In genomic region chr9:135245482-135246247, GRCh38 we compare ENCODE assay signal across 18 cellular contexts.
DNase-seq lines count a peak whose midpoint lies in the region; ATAC-seq, FAIRE-seq and TF ChIP-seq lines count a peak whose summit lies in the region.
"Had no signal": no experiment of that assay in that cellular context is flagged by ENCODE, and none has a peak within 500 bp of the region (broad histone marks: within the 10 kb centered on the region; RNA-seq: fewer than 3 reads in every experiment).

No MANE protein-coding gene starts in this region.

- H3K79me2 ChIP-seq in HepG2 (ENCODE audit: insufficient read depth, low read length), result no peaks in the 10 kb centered on the region

- no peak for FAIRE-seq in HepG2 (lab: Jason Lieb, UNC)
- FAIRE-seq: A549, GM12878 had no signal

- CTCF ChIA-PET in HepG2 (lab: Yijun Ruan, JAX; ENCODE audit: low intra/inter-chr PET ratio, low total read pairs), result no interaction called here

- H3K4me2 ChIP-seq in HepG2 (ENCODE audit: low read depth, low read length), result no peak overlapping the region
- H3K4me2 ChIP-seq: A549 had no signal

- POLR2A ChIA-PET in HepG2 (lab: Yijun Ruan, JAX), result no interaction called here

- ATAC-seq in HepG2 (no peak), GM19455 (IDR thresholded peaks at IDR 0.05; ENCODE audit: unreplicated experiment) (no peak), HG03196 (IDR thresholded peaks at IDR 0.05; ENCODE audit: unreplicated experiment) (no peak), GM18505 (IDR thresholded peaks at IDR 0.05; ENCODE audit: unreplicated experiment) (no peak)
- ATAC-seq: A549, GM12878 had no signal

- in situ Hi-C loops in HepG2 (cut with HindIII; ENCODE audit: extremely low pct_ligation_motif_present, low pct_unique_long_range_greater_than_20kb), result no loop called here

- H3K27me3 ChIP-seq in liver (ENCODE audit: control insufficient read depth in 4 of 4, insufficient read depth in 4 of 4, low read length in 3 of 4) (no peaks in the 10 kb centered on the region), HepG2 (ENCODE audit: control insufficient read depth in 1 of 2, insufficient read depth in 2 of 2, low read length in 2 of 2) (peaks cover 11 to 76% of the 10 kb centered on the region in 2 experiments; a peak in 3 of 5 replicates)
- H3K27me3 ChIP-seq: Peyer's patch had no signal

- no peaks in the 10 kb centered on the region for H3K36me3 Mint-ChIP-seq in chondrocyte (ENCODE audit: low read depth)

- intact Hi-C loops in HepG2 (cut with micrococcal nuclease; ENCODE audit: unreplicated experiment) (no loop called here), posterior vena cava (cut with DNase I) (no loop called here)

- H3K4me3 Mint-ChIP-seq in chondrocyte (ENCODE audit: unreplicated experiment), result no peak overlapping the region
- H3K4me3 Mint-ChIP-seq: B cell; CD4-positive, alpha-beta T cell had no signal

- peaks cover 28% of the 10 kb centered on the region for H3K27me3 Mint-ChIP-seq in chondrocyte (ENCODE audit: low read depth)

- TF ChIP-seq EP300 in HepG2 (IDR thresholded peaks at IDR 0.05; ENCODE audit: low read depth in 2 of 2, low read length in 2 of 2) (no peak), HepG2 (CRISPR knock-in tag; IDR thresholded peaks at IDR 0.05; ENCODE audit: borderline replicate concordance) (no peak)

- H4K20me1 ChIP-seq in HepG2 (ENCODE audit: insufficient read depth, low read length), result 0 out of 2 replicates have a peak, but pooled peaks cover 3% of the 10 kb centered on the region

- H3K4me3 ChIP-seq in liver (ENCODE audit: low read depth in 1 of 3, low read length in 3 of 3) (no peak overlapping the region), HepG2 (replicated peaks in 1 of 3; ENCODE audit: insufficient read depth in 1 of 3, low read depth in 2 of 3, low read length in 3 of 3) (no peak overlapping the region)
- H3K4me3 ChIP-seq: A549, GM12878, Peyer's patch had no signal

- H3K27ac ChIP-seq in liver (ENCODE audit: low read depth in 1 of 2, low read length in 2 of 2) (peak overlapping the region; percentile 80 to 86), HepG2 (ENCODE audit: extremely low read length, insufficient read depth, low read length) (no peak overlapping the region)
- H3K27ac ChIP-seq: A549, Peyer's patch had no signal

- DNase-seq in HepG2 (ENCODE audit: low spot score), result no peak
- peak; percentile 73 for DNase-seq in chondrocyte (ENCODE audit: low spot score)
- DNase-seq in posterior vena cava (ENCODE audit: low spot score), result peak; percentile 73
- DNase-seq: CD4-positive, alpha-beta T cell; COR-L47; DMS79 treated with DMSO at 0.1 percent for 48 hours; Karpas-422; NCI-H1694; NCI-H2081; NCI-H345; Peyer's patch had no signal

- H3K9me3 Mint-ChIP-seq in chondrocyte (ENCODE audit: low read depth), result no peaks in the 10 kb centered on the region
- H3K9me3 Mint-ChIP-seq: CD4-positive, alpha-beta T cell had no signal

- H3K27ac Mint-ChIP-seq in chondrocyte (ENCODE audit: unreplicated experiment), result no peak overlapping the region
- H3K27ac Mint-ChIP-seq: B cell; CD4-positive, alpha-beta T cell had no signal

- no peak for TF ChIP-seq CTCF in liver (IDR thresholded peaks at IDR 0.05; ENCODE audit: low read depth, low read length, missing input control)
- TF ChIP-seq CTCF in HepG2 (CRISPR knock-in tag; IDR thresholded peaks at IDR 0.05), result no peak
- no peak for TF ChIP-seq CTCF in chondrocyte (IDR thresholded peaks at IDR 0.05)

- peaks cover 0 to 29% (median 25%) of the 10 kb centered on the region in 4 donors for H3K4me1 ChIP-seq in liver (ENCODE audit: control insufficient read depth in 4 of 4, insufficient read depth in 4 of 4, low read length in 3 of 4)
- no peaks in the 10 kb centered on the region for H3K4me1 ChIP-seq in HepG2 (ENCODE audit: insufficient read depth, low read length)
- H3K4me1 ChIP-seq: A549, Peyer's patch had no signal

- 80% methylated on average over 22 of the region's 22 CpGs for WGBS in liver
- 30% methylated on average over 14 of the region's 22 CpGs for WGBS in HepG2 (ENCODE audit: low lambda C conversion rate)

- no TSS peak for BruUV-seq in HepG2 (replicated peaks; lab: Mats Ljungman, UMichigan)

- no peak for TF ChIP-seq RAD21 in liver (IDR thresholded peaks at IDR 0.05)
- TF ChIP-seq RAD21 in HepG2 (CRISPR knock-in tag; IDR thresholded peaks at IDR 0.05), result no peak

- H3K9ac ChIP-seq in liver (ENCODE audit: low read depth in 1 of 2, low read length in 2 of 2), result no peak overlapping the region
- H3K9ac ChIP-seq in HepG2 (ENCODE audit: insufficient read depth, low read depth, low read length), result no peak overlapping the region

- no peaks in the 10 kb centered on the region for H3K4me1 Mint-ChIP-seq in chondrocyte (ENCODE audit: low read depth)
- H3K4me1 Mint-ChIP-seq: B cell had no signal

- no peak overlapping the region for H2AFZ ChIP-seq in HepG2 (ENCODE audit: low read length)

- H3K9me3 ChIP-seq in liver (ENCODE audit: control insufficient read depth in 4 of 4, low read length in 3 of 4), result no peaks in the 10 kb centered on the region
- H3K9me3 ChIP-seq in HepG2 (ENCODE audit: low read length), result no peaks in the 10 kb centered on the region
- H3K9me3 ChIP-seq: A549, Peyer's patch had no signal

- no peaks in the 10 kb centered on the region for H3K36me3 ChIP-seq in liver (ENCODE audit: control insufficient read depth in 4 of 4, insufficient read depth in 3 of 4, low read depth in 1 of 4, low read length in 3 of 4)
- no peaks in the 10 kb centered on the region for H3K36me3 ChIP-seq in HepG2 (replicated peaks in 1 of 2; ENCODE audit: control insufficient read depth in 1 of 2, insufficient read depth in 2 of 2, low read length in 2 of 2)
- H3K36me3 ChIP-seq: Peyer's patch had no signal

- no peak for TF ChIP-seq POLR2A in HepG2 (IDR thresholded peaks at IDR 0.05; ENCODE audit: insufficient read depth in 1 of 2, low read depth in 2 of 2, low read length in 2 of 2)
- TF ChIP-seq POLR2A in GM18505 (IDR thresholded peaks at IDR 0.05; ENCODE audit: borderline replicate concordance, extremely low read depth, insufficient read depth, insufficient read length), result no peak

TF ChIP-seq in liver, 16 proteins besides CTCF, POLR2A, EP300 and RAD21 (continues in another document):
- TF ChIP-seq HNF4A (conservative IDR thresholded peaks at IDR 0.05), result no peak
- TF ChIP-seq ZBTB33 (IDR thresholded peaks at IDR 0.05), result no peak
- TF ChIP-seq HNF4G (IDR thresholded peaks at IDR 0.05), result no peak
- no peak for TF ChIP-seq FOXA1 (IDR thresholded peaks at IDR 0.05)
- TF ChIP-seq, protein P1, sequence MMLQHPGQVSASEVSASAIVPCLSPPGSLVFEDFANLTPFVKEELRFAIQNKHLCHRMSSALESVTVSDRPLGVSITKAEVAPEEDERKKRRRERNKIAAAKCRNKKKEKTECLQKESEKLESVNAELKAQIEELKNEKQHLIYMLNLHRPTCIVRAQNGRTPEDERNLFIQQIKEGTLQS (IDR thresholded peaks at IDR 0.05), result no peak
- no peak for TF ChIP-seq RXRA (IDR thresholded peaks at IDR 0.05)
- no peak for TF ChIP-seq JUND (IDR thresholded peaks at IDR 0.05)
- no peak for TF ChIP-seq GABPA (IDR thresholded peaks at IDR 0.05 in 1 of 2, conservative IDR thresholded peaks at IDR 0.05 in 1 of 2)

TF ChIP-seq in HepG2, 621 proteins besides CTCF, POLR2A, EP300 and RAD21:
- TF ChIP-seq ZNF614 (CRISPR knock-in tag; IDR thresholded peaks at IDR 0.05; ENCODE audit: borderline replicate concordance) (no peak), WIZ (CRISPR knock-in tag; IDR thresholded peaks at IDR 0.05) (no peak), ZNF362 (CRISPR knock-in tag; IDR thresholded peaks at IDR 0.05; ENCODE audit: borderline replicate concordance) (no peak), ZSCAN25 (CRISPR knock-in tag; IDR thresholded peaks at IDR 0.05) (no peak)
TF ChIP-seq in HepG2: peak in this region for 0.
